Comparison of ENCODE assay signal across 14 cellular contexts in the genomic region with DNA sequence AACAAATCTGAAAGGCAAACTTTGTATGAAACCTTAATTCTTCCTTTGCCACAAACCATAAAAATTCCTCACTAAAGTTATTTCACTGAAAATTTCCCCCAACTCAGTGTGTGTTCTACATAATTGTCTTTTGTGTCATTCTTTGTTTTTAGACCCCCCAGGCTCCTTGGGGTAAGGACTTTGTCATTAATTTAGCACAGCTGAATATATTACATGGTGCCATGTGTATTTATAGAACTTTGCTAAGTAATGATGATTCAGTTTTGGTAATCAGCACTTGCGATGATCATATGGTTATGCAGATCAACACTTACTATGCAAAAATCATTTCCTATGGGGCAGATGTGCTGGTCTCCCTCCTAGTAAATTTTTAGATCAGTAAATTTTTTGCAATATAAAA.
"Had no signal": no experiment of that assay in that cellular context is flagged by ENCODE, and none has a peak within 500 bp of the region (broad histone marks: within the 10 kb centered on the region; RNA-seq: fewer than 3 reads in every experiment).

No MANE protein-coding gene starts in this region.

- H3K36me3 Mint-ChIP-seq: activated naive CD4-positive, alpha-beta T cell treated with anti-CD3 and anti-CD28 coated beads, Interleukin-2, amount 50 U/mL, for 24 hours; neural progenitor cell had no signal

- DNase-seq: activated CD4-positive, alpha-beta T cell treated with anti-CD3 and anti-CD28 coated beads, Interleukin-2, amount 50 U/mL, for 4 hours; activated CD4-positive, CD25-positive, alpha-beta regulatory T cell treated with anti-CD3 and anti-CD28 coated beads, Interleukin-2, amount 50 U/mL, for 72 hours; activated effector memory CD4-positive, alpha-beta T cell treated with Interleukin-2 at 50 U/mL for 16 hours; activated T-cell treated with anti-CD3 and anti-CD28 coated beads, Interleukin-2, amount 50 U/mL, for 1 hour; amniotic stem cell; effector CD8-positive, alpha-beta T cell; hypothalamus; kidney glomerular epithelial cell; pancreas; small intestine; stomach had no signal

- H3K36me3 ChIP-seq: neural progenitor cell, pancreas, stomach had no signal

- H3K9me3 ChIP-seq: pancreas had no signal

- H2AFZ ChIP-seq: neural progenitor cell had no signal

- H3K4me2 ChIP-seq: neural progenitor cell had no signal

- H3K9me3 Mint-ChIP-seq: T-helper 2 cell treated with Interferon-gamma antibody and Interleukin-4, amounts not matched to agents 5 μg/mL and 100 μg/mL, for 36 hours had no signal

- H3K4me3 ChIP-seq: neural progenitor cell, pancreas, stomach had no signal

- H3K27ac ChIP-seq: neural progenitor cell, pancreas, stomach had no signal

- H3K9ac ChIP-seq: neural progenitor cell had no signal

- H3K4me1 ChIP-seq: neural progenitor cell, pancreas, stomach had no signal

- H3K27me3 Mint-ChIP-seq: activated naive CD4-positive, alpha-beta T cell treated with anti-CD3 and anti-CD28 coated beads, Interleukin-2, amount 50 U/mL, for 24 hours had no signal

- H3K27me3 ChIP-seq: neural progenitor cell, pancreas, stomach had no signal

- H3K27ac Mint-ChIP-seq: activated naive CD4-positive, alpha-beta T cell treated with anti-CD3 and anti-CD28 coated beads, Interleukin-2, amount 50 U/mL, for 24 hours; neural progenitor cell; T-helper 2 cell treated with Interferon-gamma antibody and Interleukin-4, amounts not matched to agents 5 μg/mL and 100 μg/mL, for 36 hours had no signal

- H3K4me1 Mint-ChIP-seq: activated naive CD4-positive, alpha-beta T cell treated with anti-CD3 and anti-CD28 coated beads, Interleukin-2, amount 50 U/mL, for 24 hours; neural progenitor cell had no signal

- ATAC-seq: pancreas had no signal

- H3K4me3 Mint-ChIP-seq: activated naive CD4-positive, alpha-beta T cell treated with anti-CD3 and anti-CD28 coated beads, Interleukin-2, amount 50 U/mL, for 24 hours; neural progenitor cell; T-helper 2 cell treated with Interferon-gamma antibody and Interleukin-4, amounts not matched to agents 5 μg/mL and 100 μg/mL, for 36 hours had no signal
